8 cellular contexts compared by ENCODE assay signal in genomic region chr6:4778086-4778485, GRCh38. TPM values are rescaled to one million over a fixed set of nuclear protein-coding genes. Genes with fewer than 3 reads are reported as not detected.
DNase-seq lines count a peak whose midpoint lies in the region; ATAC-seq, FAIRE-seq and TF ChIP-seq lines count a peak whose summit lies in the region.

No MANE protein-coding gene starts in this region.

- peaks cover 6% of the 10 kb centered on the region for H3K36me3 Mint-ChIP-seq in CD8-positive, alpha-beta T cell
- peaks cover 2% of the 10 kb centered on the region for H3K36me3 Mint-ChIP-seq in astrocyte (ENCODE audit: low read depth, unreplicated experiment)
- H3K36me3 Mint-ChIP-seq in naive thymus-derived CD4-positive, alpha-beta T cell, result peaks cover 0 to 23% (median 0%) of the 10 kb centered on the region in 5 donors

- peak overlapping the region; percentile 84 for H3K4me3 Mint-ChIP-seq in CD8-positive, alpha-beta T cell
- peak overlapping the region; percentile 85 for H3K4me3 Mint-ChIP-seq in astrocyte (ENCODE audit: unreplicated experiment)
- H3K4me3 Mint-ChIP-seq in naive thymus-derived CD4-positive, alpha-beta T cell, result peak overlapping the region; percentile 82 to 95 (median 86)

- H3K36me3 ChIP-seq in CD8-positive, alpha-beta T cell (ENCODE audit: insufficient read depth, low read length), result no peaks in the 10 kb centered on the region
- H3K36me3 ChIP-seq in astrocyte (ENCODE audit: insufficient read depth, low read length), result no peaks in the 10 kb centered on the region
- no peaks in the 10 kb centered on the region for H3K36me3 ChIP-seq in naive thymus-derived CD4-positive, alpha-beta T cell (ENCODE audit: control insufficient read depth in 2 of 3, insufficient read depth in 3 of 3, low read length in 3 of 3)

- CTCF ChIA-PET in CD8-positive, alpha-beta T cell (lab: Charles Lee), result interaction anchor here (1.2 kb wide), 1 partner anchor 11 kb away, joined by 3 read pairs; no protein-coding TSS in a partner anchor
- CTCF ChIA-PET in naive thymus-derived CD4-positive, alpha-beta T cell (lab: Charles Lee), result interaction anchor here (0.5 kb wide), 1 partner anchor 25 kb away, joined by 3 read pairs; no protein-coding TSS in a partner anchor

- peaks cover 64% of the 10 kb centered on the region for H3K4me1 Mint-ChIP-seq in CD8-positive, alpha-beta T cell (ENCODE audit: low read depth)
- peaks cover 37% of the 10 kb centered on the region for H3K4me1 Mint-ChIP-seq in astrocyte (ENCODE audit: low read depth, unreplicated experiment)
- peaks cover 39 to 70% (median 67%) of the 10 kb centered on the region in 7 donors for H3K4me1 Mint-ChIP-seq in naive thymus-derived CD4-positive, alpha-beta T cell

- no peak for DNase-seq in CD8-positive, alpha-beta T cell
- DNase-seq in astrocyte (ENCODE audit: low read depth), result no peak
- DNase-seq in naive thymus-derived CD4-positive, alpha-beta T cell, result peak in 1 of 9 donors; percentile 31
- no peak for DNase-seq in GDM1 (lab: John Stamatoyannopoulos, UW)
- no peak for DNase-seq in NCI-H2107 treated with DMSO at 0.1 percent for 48 hours (lab: John Stamatoyannopoulos, UW; ENCODE audit: unreplicated experiment)
- DNase-seq in T-helper 9 cell, result no peak
- no peak for DNase-seq in NCI-H1417 treated with DMSO at 0.1 percent for 48 hours (lab: John Stamatoyannopoulos, UW)

- peaks cover 54% of the 10 kb centered on the region for H4K20me1 ChIP-seq in astrocyte (ENCODE audit: insufficient read depth, low read length)

- H3K9me3 ChIP-seq in CD8-positive, alpha-beta T cell (ENCODE audit: low read length), result no peaks in the 10 kb centered on the region
- H3K9me3 ChIP-seq in astrocyte (ENCODE audit: insufficient read depth, low read depth, low read length), result no peaks in the 10 kb centered on the region
- H3K9me3 ChIP-seq in naive thymus-derived CD4-positive, alpha-beta T cell (ENCODE audit: control insufficient read depth in 2 of 3, low read length in 3 of 3), result no peaks in the 10 kb centered on the region

- peaks cover 10% of the 10 kb centered on the region for H3K9me3 Mint-ChIP-seq in CD8-positive, alpha-beta T cell
- peaks cover 16% of the 10 kb centered on the region for H3K9me3 Mint-ChIP-seq in astrocyte (ENCODE audit: unreplicated experiment)
- peaks cover 0 to 20% (median 4%) of the 10 kb centered on the region in 11 donors for H3K9me3 Mint-ChIP-seq in naive thymus-derived CD4-positive, alpha-beta T cell

- no peaks in the 10 kb centered on the region for H3K27me3 ChIP-seq in CD8-positive, alpha-beta T cell (ENCODE audit: insufficient read depth, low read length)
- H3K27me3 ChIP-seq in astrocyte (ENCODE audit: insufficient read depth, low read length), result peaks cover 3% of the 10 kb centered on the region
- H3K27me3 ChIP-seq in naive thymus-derived CD4-positive, alpha-beta T cell (ENCODE audit: control insufficient read depth in 2 of 2, insufficient read depth in 2 of 2, low read length in 2 of 2), result no peaks in the 10 kb centered on the region

- no peak for TF ChIP-seq CTCF in CD8-positive, alpha-beta T cell (IDR thresholded peaks at IDR 0.05)
- no peak for TF ChIP-seq CTCF in astrocyte (IDR thresholded peaks at IDR 0.05; ENCODE audit: insufficient read depth, low read depth, low read length)

- H3K4me3 ChIP-seq in CD8-positive, alpha-beta T cell (ENCODE audit: low read depth, low read length), result peak overlapping the region; percentile 51
- H3K4me3 ChIP-seq in astrocyte (ENCODE audit: insufficient read depth, low read depth, low read length), result peak overlapping the region; percentile 73
- H3K4me3 ChIP-seq in naive thymus-derived CD4-positive, alpha-beta T cell (ENCODE audit: low read length), result peak overlapping the region; percentile 52

- intact Hi-C loops in CD8-positive, alpha-beta T cell (cut with DNase I, micrococcal nuclease), result loop anchor here (5.0 to 10.0 kb wide), 7 partner anchors 159 to 1836 kb away; partner anchors contain the start of gene NRN1 (in 1 of the 2)
- intact Hi-C loops in naive thymus-derived CD4-positive, alpha-beta T cell (cut with micrococcal nuclease), result loop anchor here (5.0 to 10.0 kb wide), 7 partner anchors 159 to 1773 kb away; partner anchors contain the start of genes ECI2 (in 1 of the 2) and NRN1 (in 1 of the 2)

- POLR2A ChIA-PET in CD8-positive, alpha-beta T cell (lab: Charles Lee), result no interaction called here
- POLR2A ChIA-PET in naive thymus-derived CD4-positive, alpha-beta T cell (lab: Charles Lee), result interaction anchor here (1.0 to 1.2 kb wide), 2 partner anchors 8 to 11 kb away, joined by 3 to 5 read pairs; no protein-coding TSS in a partner anchor

- FAIRE-seq in astrocyte (lab: Jason Lieb, UNC), result no peak

- peak overlapping the region; percentile 55 for H3K27ac Mint-ChIP-seq in CD8-positive, alpha-beta T cell
- H3K27ac Mint-ChIP-seq in astrocyte (ENCODE audit: unreplicated experiment), result peak overlapping the region; percentile 0
- H3K27ac Mint-ChIP-seq in naive thymus-derived CD4-positive, alpha-beta T cell, result peak overlapping the region in 5 of 9 donors; percentile 7 to 78 (median 61)

- peak overlapping the region; percentile 86 for H3K4me2 ChIP-seq in astrocyte (ENCODE audit: low read length)

- no peak overlapping the region for H3K27ac ChIP-seq in CD8-positive, alpha-beta T cell (ENCODE audit: low read depth, low read length)
- no peak overlapping the region for H3K27ac ChIP-seq in astrocyte (ENCODE audit: low read depth, low read length)
- H3K27ac ChIP-seq in naive thymus-derived CD4-positive, alpha-beta T cell (ENCODE audit: low read depth, low read length), result no peak overlapping the region

- H3K4me1 ChIP-seq in CD8-positive, alpha-beta T cell (ENCODE audit: insufficient read depth, low read length), result peaks cover 38% of the 10 kb centered on the region
- H3K4me1 ChIP-seq in astrocyte (ENCODE audit: insufficient read depth, low read length), result no peaks in the 10 kb centered on the region
- H3K4me1 ChIP-seq in naive thymus-derived CD4-positive, alpha-beta T cell (ENCODE audit: control insufficient read depth in 2 of 2, insufficient read depth in 2 of 2, low read length in 2 of 2), result peaks cover 0 to 10% of the 10 kb centered on the region in 2 donors

- no peaks in the 10 kb centered on the region for H3K27me3 Mint-ChIP-seq in CD8-positive, alpha-beta T cell (ENCODE audit: low read depth)
- peaks cover 3% of the 10 kb centered on the region for H3K27me3 Mint-ChIP-seq in astrocyte (ENCODE audit: low read depth, unreplicated experiment)
- peaks cover 0 to 21% (median 0%) of the 10 kb centered on the region in 5 donors for H3K27me3 Mint-ChIP-seq in naive thymus-derived CD4-positive, alpha-beta T cell

- H3K79me2 ChIP-seq in astrocyte (ENCODE audit: insufficient read depth, low read length), result peaks cover 59% of the 10 kb centered on the region

- ATAC-seq in CD8-positive, alpha-beta T cell, result no peak
- peak; percentile 28 for ATAC-seq in HG02610 (IDR thresholded peaks at IDR 0.05; ENCODE audit: unreplicated experiment)
- no peak for ATAC-seq in naive thymus-derived CD4-positive, alpha-beta T cell

- H3K9ac ChIP-seq in astrocyte (ENCODE audit: low read length), result no peak overlapping the region

- no peak overlapping the region for H2AFZ ChIP-seq in astrocyte (ENCODE audit: low read depth, low read length)

RNA-seq across cellular contexts. Expression of gene CDYL, which starts 1.9 kb away (rescaled TPM):
- 10 to 100 TPM; 35.9 to 36.3 TPM for total RNA-seq in CD8-positive, alpha-beta T cell
- 77.2 and 87.1 TPM in 2 replicates for total RNA-seq in astrocyte
- 10 to 100 TPM; 25.5 to 43.3 (median 35.1) TPM for total RNA-seq in naive thymus-derived CD4-positive, alpha-beta T cell
- 1 to 10 TPM; 3.6 to 4.2 TPM for polyA plus RNA-seq in naive thymus-derived CD4-positive, alpha-beta T cell

Comparison
In these comparisons a context has a peak if more than half of its experiments do, and no peak if none do; other contexts are left out.
1. H3K27ac Mint-ChIP-seq: peak in every context shown above with its lines; median percentile 61 in naive thymus-derived CD4-positive, alpha-beta T cell; 55 in CD8-positive, alpha-beta T cell; 0 in astrocyte.